In the genomic region with DNA sequence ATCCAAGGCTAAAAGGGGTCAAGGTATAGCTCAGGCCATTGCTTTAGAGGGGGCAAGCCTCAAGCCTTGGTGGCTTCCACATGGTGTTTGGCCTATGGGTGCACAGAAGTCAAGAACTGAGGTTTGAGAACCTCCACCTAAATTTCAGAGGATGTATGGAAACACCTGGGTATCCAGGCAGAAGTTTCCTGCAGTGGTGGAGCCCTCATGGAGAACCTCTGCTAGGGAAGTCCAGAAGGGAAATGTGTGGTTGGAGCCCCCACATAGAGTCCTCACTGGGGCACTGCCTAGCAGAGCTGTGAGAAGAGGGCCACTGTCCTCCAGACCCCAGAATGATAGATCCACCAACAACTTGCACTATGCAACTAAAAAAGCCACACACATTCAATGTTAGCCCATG, we compare ENCODE assay signal across 1 cellular context.
TF ChIP-seq lines count a peak whose summit lies in the region.

No MANE protein-coding gene starts in this region.

TF ChIP-seq in GM23338, 12 proteins besides CTCF, POLR2A, EP300 and RAD21 (continued from another document):
- TF ChIP-seq, protein P1, sequence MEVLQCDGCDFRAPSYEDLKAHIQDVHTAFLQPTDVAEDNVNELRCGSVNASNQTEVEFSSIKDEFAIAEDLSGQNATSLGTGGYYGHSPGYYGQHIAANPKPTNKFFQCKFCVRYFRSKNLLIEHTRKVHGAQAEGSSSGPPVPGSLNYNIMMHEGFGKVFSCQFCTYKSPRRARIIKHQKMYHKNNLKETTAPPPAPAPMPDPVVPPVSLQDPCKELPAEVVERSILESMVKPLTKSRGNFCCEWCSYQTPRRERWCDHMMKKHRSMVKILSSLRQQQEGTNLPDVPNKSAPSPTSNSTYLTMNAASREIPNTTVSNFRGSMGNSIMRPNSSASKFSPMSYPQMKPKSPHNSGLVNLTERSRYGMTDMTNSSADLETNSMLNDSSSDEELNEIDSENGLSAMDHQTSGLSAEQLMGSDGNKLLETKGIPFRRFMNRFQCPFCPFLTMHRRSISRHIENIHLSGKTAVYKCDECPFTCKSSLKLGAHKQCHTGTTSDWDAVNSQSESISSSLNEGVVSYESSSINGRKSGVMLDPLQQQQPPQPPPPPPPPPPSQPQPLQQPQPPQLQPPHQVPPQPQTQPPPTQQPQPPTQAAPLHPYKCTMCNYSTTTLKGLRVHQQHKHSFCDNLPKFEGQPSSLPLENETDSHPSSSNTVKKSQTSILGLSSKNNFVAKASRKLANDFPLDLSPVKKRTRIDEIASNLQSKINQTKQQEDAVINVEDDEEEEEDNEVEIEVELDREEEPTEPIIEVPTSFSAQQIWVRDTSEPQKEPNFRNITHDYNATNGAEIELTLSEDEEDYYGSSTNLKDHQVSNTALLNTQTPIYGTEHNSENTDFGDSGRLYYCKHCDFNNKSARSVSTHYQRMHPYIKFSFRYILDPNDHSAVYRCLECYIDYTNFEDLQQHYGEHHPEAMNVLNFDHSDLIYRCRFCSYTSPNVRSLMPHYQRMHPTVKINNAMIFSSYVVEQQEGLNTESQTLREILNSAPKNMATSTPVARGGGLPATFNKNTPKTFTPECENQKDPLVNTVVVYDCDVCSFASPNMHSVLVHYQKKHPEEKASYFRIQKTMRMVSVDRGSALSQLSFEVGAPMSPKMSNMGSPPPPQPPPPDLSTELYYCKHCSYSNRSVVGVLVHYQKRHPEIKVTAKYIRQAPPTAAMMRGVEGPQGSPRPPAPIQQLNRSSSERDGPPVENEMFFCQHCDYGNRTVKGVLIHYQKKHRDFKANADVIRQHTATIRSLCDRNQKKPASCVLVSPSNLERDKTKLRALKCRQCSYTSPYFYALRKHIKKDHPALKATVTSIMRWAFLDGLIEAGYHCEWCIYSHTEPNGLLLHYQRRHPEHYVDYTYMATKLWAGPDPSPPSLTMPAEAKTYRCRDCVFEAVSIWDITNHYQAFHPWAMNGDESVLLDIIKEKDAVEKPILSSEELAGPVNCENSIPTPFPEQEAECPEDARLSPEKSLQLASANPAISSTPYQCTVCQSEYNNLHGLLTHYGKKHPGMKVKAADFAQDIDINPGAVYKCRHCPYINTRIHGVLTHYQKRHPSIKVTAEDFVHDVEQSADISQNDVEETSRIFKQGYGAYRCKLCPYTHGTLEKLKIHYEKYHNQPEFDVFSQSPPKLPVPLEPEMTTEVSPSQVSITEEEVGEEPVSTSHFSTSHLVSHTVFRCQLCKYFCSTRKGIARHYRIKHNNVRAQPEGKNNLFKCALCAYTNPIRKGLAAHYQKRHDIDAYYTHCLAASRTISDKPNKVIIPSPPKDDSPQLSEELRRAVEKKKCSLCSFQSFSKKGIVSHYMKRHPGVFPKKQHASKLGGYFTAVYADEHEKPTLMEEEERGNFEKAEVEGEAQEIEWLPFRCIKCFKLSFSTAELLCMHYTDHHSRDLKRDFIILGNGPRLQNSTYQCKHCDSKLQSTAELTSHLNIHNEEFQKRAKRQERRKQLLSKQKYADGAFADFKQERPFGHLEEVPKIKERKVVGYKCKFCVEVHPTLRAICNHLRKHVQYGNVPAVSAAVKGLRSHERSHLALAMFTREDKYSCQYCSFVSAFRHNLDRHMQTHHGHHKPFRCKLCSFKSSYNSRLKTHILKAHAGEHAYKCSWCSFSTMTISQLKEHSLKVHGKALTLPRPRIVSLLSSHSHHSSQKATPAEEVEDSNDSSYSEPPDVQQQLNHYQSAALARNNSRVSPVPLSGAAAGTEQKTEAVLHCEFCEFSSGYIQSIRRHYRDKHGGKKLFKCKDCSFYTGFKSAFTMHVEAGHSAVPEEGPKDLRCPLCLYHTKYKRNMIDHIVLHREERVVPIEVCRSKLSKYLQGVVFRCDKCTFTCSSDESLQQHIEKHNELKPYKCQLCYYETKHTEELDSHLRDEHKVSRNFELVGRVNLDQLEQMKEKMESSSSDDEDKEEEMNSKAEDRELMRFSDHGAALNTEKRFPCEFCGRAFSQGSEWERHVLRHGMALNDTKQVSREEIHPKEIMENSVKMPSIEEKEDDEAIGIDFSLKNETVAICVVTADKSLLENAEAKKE (CRISPR knock-in tag; IDR thresholded peaks at IDR 0.05), result no peak
- TF ChIP-seq JUNB (IDR thresholded peaks at IDR 0.05; ENCODE audit: unreplicated experiment), result no peak
- TF ChIP-seq EZH2phosphoT487 (IDR thresholded peaks at IDR 0.05; ENCODE audit: unreplicated experiment), result no peak
- TF ChIP-seq ZNF114 (CRISPR knock-in tag; IDR thresholded peaks at IDR 0.05), result no peak
- no peak for TF ChIP-seq STAT1 (IDR thresholded peaks at IDR 0.05; ENCODE audit: unreplicated experiment)
- no peak for TF ChIP-seq ZNF331 (CRISPR knock-in tag; IDR thresholded peaks at IDR 0.05; ENCODE audit: low read depth)
- no peak for TF ChIP-seq CREB1 (CRISPR knock-in tag; IDR thresholded peaks at IDR 0.05; ENCODE audit: low read depth)
- no peak for TF ChIP-seq POLR2AphosphoS5 (IDR thresholded peaks at IDR 0.05; ENCODE audit: low read depth)
TF ChIP-seq in GM23338: peak in this region for 0.
